Comparison of ENCODE assay signal across 24 cellular contexts in the genomic region with DNA sequence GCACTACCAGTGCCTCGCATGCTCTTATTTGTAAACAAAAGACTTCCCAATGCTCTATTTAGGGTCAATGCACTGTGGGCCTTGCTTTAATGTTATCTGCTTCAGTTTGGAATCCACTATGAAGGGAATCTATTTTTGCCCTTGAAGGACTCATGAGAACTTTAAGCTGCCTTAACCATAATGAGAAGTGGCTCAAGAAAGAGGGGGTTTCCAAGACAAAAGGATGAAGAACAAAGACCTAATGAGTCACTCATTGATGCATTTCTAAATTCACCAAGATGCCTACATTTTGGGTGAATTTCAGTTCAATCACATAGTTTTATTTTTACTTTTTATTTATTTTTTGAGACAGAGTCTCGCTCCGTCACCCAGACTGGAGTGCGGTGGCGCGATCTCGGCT.
DNase-seq lines count a peak whose midpoint lies in the region; ATAC-seq, FAIRE-seq and TF ChIP-seq lines count a peak whose summit lies in the region.
"Had no signal": no experiment of that assay in that cellular context is flagged by ENCODE, and none has a peak within 500 bp of the region (broad histone marks: within the 10 kb centered on the region; RNA-seq: fewer than 3 reads in every experiment).

No MANE protein-coding gene starts in this region.

- H3K4me1 Mint-ChIP-seq in activated B cell treated with CpG ODN at 0.5 μM for 24 hours = peaks cover 27% of the 10 kb centered on the region

- H3K4me3 Mint-ChIP-seq in activated B cell treated with CpG ODN at 0.5 μM for 24 hours = no peak overlapping the region
- H3K4me3 Mint-ChIP-seq: CD14-positive monocyte; T-cell; T-helper 2 cell treated with Interferon-gamma antibody and Interleukin-4, amounts not matched to agents 5 μg/mL and 100 μg/mL, for 36 hours had no signal

- POLR2A ChIA-PET in activated B cell treated with CpG ODN at 0.5 μM for 24 hours (lab: Charles Lee) = interaction anchor here (0.7 to 1.4 kb wide), 4 partner anchors 9 to 279 kb away, joined by 3 read pairs; no protein-coding TSS in a partner anchor

- CTCF ChIA-PET in activated B cell treated with CpG ODN at 0.5 μM for 24 hours (lab: Charles Lee) = no interaction called here

- no peak for TF ChIP-seq POLR2A in GM12891 (IDR thresholded peaks at IDR 0.05; ENCODE audit: low read depth, low read length)

- TF ChIP-seq CTCF in activated B cell treated with CpG ODN at 0.5 μM for 24 hours (IDR thresholded peaks at IDR 0.05) (no peak), foreskin fibroblast (IDR thresholded peaks at IDR 0.05; ENCODE audit: low read depth, low read length) (no peak)

- ATAC-seq in GM18870 (IDR thresholded peaks at IDR 0.05; ENCODE audit: unreplicated experiment) = peak; percentile 58
- peak; percentile 47 for ATAC-seq in HG03342 (IDR thresholded peaks at IDR 0.05; ENCODE audit: unreplicated experiment)
- ATAC-seq in activated B cell treated with CpG ODN at 0.5 μM for 24 hours (ENCODE audit: low read depth) = peak; percentile 49
- ATAC-seq: Panc1, SK-N-SH treated with all-trans-retinoic acid at 6 μM for 48 hours, T-cell had no signal

- intact Hi-C loops in activated B cell treated with CpG ODN at 0.5 μM for 24 hours (cut with micrococcal nuclease) = loop anchor here (5.0 kb wide), 1 partner anchor 41 kb away; no protein-coding TSS in a partner anchor

- no peaks in the 10 kb centered on the region for H3K36me3 Mint-ChIP-seq in activated B cell treated with CpG ODN at 0.5 μM for 24 hours (ENCODE audit: low read depth)
- H3K36me3 Mint-ChIP-seq: CD14-positive monocyte, T-cell had no signal

- H3K9me3 Mint-ChIP-seq in activated B cell treated with CpG ODN at 0.5 μM for 24 hours = no peaks in the 10 kb centered on the region
- H3K9me3 Mint-ChIP-seq: CD14-positive monocyte; T-cell; T-helper 2 cell treated with Interferon-gamma antibody and Interleukin-4, amounts not matched to agents 5 μg/mL and 100 μg/mL, for 36 hours had no signal

- H3K4me3 ChIP-seq in foreskin fibroblast (ENCODE audit: low read depth in 1 of 2, low read length in 2 of 2) = no peak overlapping the region
- H3K4me3 ChIP-seq: MG63 had no signal

- peaks cover 5% of the 10 kb centered on the region for H3K27me3 Mint-ChIP-seq in activated B cell treated with CpG ODN at 0.5 μM for 24 hours

- no peak for FAIRE-seq in GM12891 (lab: Jason Lieb, UNC)
- FAIRE-seq: A204.1, G401.6, H54 had no signal

- DNase-seq in GM12891 (ENCODE audit: insufficient read length, low spot score) = no peak
- no peak for DNase-seq in activated B cell treated with CpG ODN at 0.5 μM for 24 hours
- no peak for DNase-seq in foreskin fibroblast
- no peak for DNase-seq in GM03348 (ENCODE audit: low spot score)
- DNase-seq in activated naive CD4-positive, alpha-beta T cell (lab: John Stamatoyannopoulos, UW) = no peak
- no peak for DNase-seq in NCI-H2196 (lab: John Stamatoyannopoulos, UW; ENCODE audit: unreplicated experiment)
- DNase-seq: MG63; NCI-H1048; NCI-H1436; NCI-H187 treated with DMSO at 0.1 percent for 48 hours; NCI-H2227 treated with DMSO at 0.1 percent for 48 hours; NCI-H510A treated with DMSO at 0.1 percent for 48 hours; NCI-H774; NK-92 treated with Interleukin-12 subunit alpha and Interleukin-12 subunit beta, amount 100 ng/mL, for 24 hours; T-cell had no signal

- no peak overlapping the region for H3K27ac Mint-ChIP-seq in activated B cell treated with CpG ODN at 0.5 μM for 24 hours
- H3K27ac Mint-ChIP-seq: CD14-positive monocyte; T-cell; T-helper 2 cell treated with Interferon-gamma antibody and Interleukin-4, amounts not matched to agents 5 μg/mL and 100 μg/mL, for 36 hours had no signal

TF ChIP-seq in GM12891, 5 proteins besides CTCF, POLR2A, EP300 and RAD21:
- TF ChIP-seq POLR2AphosphoS5 (IDR thresholded peaks at IDR 0.05; ENCODE audit: low read depth, low read length) (no peak), POU2F2 (IDR thresholded peaks at IDR 0.05; ENCODE audit: low read depth, low read length) (no peak), SPI1 (IDR thresholded peaks at IDR 0.05; ENCODE audit: low read depth, low read length) (peak; percentile 54), PAX5 (IDR thresholded peaks at IDR 0.05; ENCODE audit: insufficient read depth, low read length, severe bottlenecking) (no peak)
